Comparison of ENCODE assay signal across 11 cellular contexts in the genomic region with DNA sequence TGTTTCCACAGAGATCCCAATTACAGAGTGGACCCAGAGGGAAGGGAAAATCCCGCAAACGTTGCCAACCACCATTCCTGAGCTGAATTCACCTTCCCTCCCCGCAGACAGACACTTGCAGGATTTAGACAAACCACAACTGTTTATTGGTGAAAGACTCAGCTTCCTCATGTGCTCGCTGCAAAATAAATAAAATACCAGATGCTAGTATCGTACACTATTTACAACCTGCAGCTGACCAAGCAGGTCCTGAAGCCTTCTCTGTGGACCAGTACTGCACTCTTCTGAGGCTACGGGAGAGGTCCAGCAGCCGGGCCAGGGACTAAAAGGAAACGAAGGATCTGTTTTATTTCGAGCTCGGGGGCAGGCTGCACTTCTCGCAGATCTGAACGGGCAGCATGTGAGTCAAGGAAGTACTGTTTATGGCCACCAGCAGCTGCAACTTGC. TPM values are rescaled to one million over a fixed set of nuclear protein-coding genes. Genes with fewer than 3 reads are reported as not detected.
DNase-seq lines count a peak whose midpoint lies in the region; TF ChIP-seq lines count a peak whose summit lies in the region.
"Had no signal": no experiment of that assay in that cellular context is flagged by ENCODE, and none has a peak within 500 bp of the region (broad histone marks: within the 10 kb centered on the region; RNA-seq: fewer than 3 reads in every experiment).

No MANE protein-coding gene starts in this region.

- H3K27ac ChIP-seq in left ventricle myocardium inferior (replicated peaks), result no peak overlapping the region
- no peak overlapping the region for H3K27ac ChIP-seq in right atrium auricular region
- no peak overlapping the region for H3K27ac ChIP-seq in mesenchymal stem cell (ENCODE audit: low read length, poor library complexity, severe bottlenecking)
- no peak overlapping the region for H3K27ac ChIP-seq in transverse colon
- H3K27ac ChIP-seq: parathyroid adenoma, upper lobe of right lung had no signal

- no peak overlapping the region for H2BK12ac ChIP-seq in mesenchymal stem cell (ENCODE audit: low read length in 2 of 2)

- no peak overlapping the region for H3K18ac ChIP-seq in mesenchymal stem cell (ENCODE audit: low read depth in 1 of 2, low read length in 2 of 2)

- intact Hi-C loops in left ventricle myocardium inferior (cut with micrococcal nuclease), result no loop called here
- intact Hi-C loops in activated T-helper 2 cell treated with anti-CD3 and anti-CD28 coated beads, Interferon-gamma antibody, Interleukin-2, Interleukin-4, amounts not matched to agents 10 μg/mL and 5 μg/mL and 100 μg/mL, durations not matched to agents 14 hours and 24 hours and 36 hours (cut with micrococcal nuclease), result loop anchor here (1.0 to 5.0 kb wide), 3 partner anchors 8 to 919 kb away; a partner anchor contains a TSS
- intact Hi-C loops in transverse colon (cut with DNase I; ENCODE audit: low total_unique reads), result no loop called here

- peaks cover 57% of the 10 kb centered on the region for H3K4me1 ChIP-seq in left ventricle myocardium inferior
- peaks cover 0 to 57% of the 10 kb centered on the region in 2 donors for H3K4me1 ChIP-seq in right atrium auricular region
- H3K4me1 ChIP-seq in mesenchymal stem cell (ENCODE audit: control insufficient read depth, insufficient read depth, low read depth, low read length), result peaks cover 41% of the 10 kb centered on the region
- peaks cover 20 to 59% (median 58%) of the 10 kb centered on the region in 4 donors for H3K4me1 ChIP-seq in transverse colon

- peaks cover 38% of the 10 kb centered on the region for H3K4me1 Mint-ChIP-seq in activated T-helper 2 cell treated with anti-CD3 and anti-CD28 coated beads, Interferon-gamma antibody, Interleukin-2, Interleukin-4, amounts not matched to agents 10 μg/mL and 5 μg/mL and 100 μg/mL, durations not matched to agents 14 hours and 24 hours and 36 hours (ENCODE audit: low read depth)

- no peak overlapping the region for H2AK5ac ChIP-seq in mesenchymal stem cell (ENCODE audit: low read length, severe bottlenecking)

- H3K4me3 Mint-ChIP-seq in activated T-helper 2 cell treated with anti-CD3 and anti-CD28 coated beads, Interferon-gamma antibody, Interleukin-2, Interleukin-4, amounts not matched to agents 10 μg/mL and 5 μg/mL and 100 μg/mL, durations not matched to agents 14 hours and 24 hours and 36 hours (ENCODE audit: low read depth), result peak overlapping the region; percentile 82

- H3K36me3 ChIP-seq in left ventricle myocardium inferior (no peaks in the 10 kb centered on the region), right atrium auricular region (no peaks in the 10 kb centered on the region), mesenchymal stem cell (ENCODE audit: control insufficient read depth in 1 of 2, insufficient read depth in 2 of 2, low read depth in 1 of 2, low read length in 2 of 2) (no peaks in the 10 kb centered on the region), transverse colon (no peaks in the 10 kb centered on the region)
- H3K36me3 ChIP-seq: upper lobe of right lung had no signal

- no peak overlapping the region for H3K23ac ChIP-seq in mesenchymal stem cell (ENCODE audit: low read length in 2 of 2)

- H3K9me3 ChIP-seq in left ventricle myocardium inferior (replicated peaks), result no peaks in the 10 kb centered on the region
- H3K9me3 ChIP-seq in right atrium auricular region, result no peaks in the 10 kb centered on the region
- no peaks in the 10 kb centered on the region for H3K9me3 ChIP-seq in mesenchymal stem cell (ENCODE audit: control insufficient read depth, low read length)
- no peaks in the 10 kb centered on the region for H3K9me3 ChIP-seq in transverse colon
- H3K9me3 ChIP-seq: upper lobe of right lung had no signal

- no peak overlapping the region for H3K4ac ChIP-seq in mesenchymal stem cell (ENCODE audit: low read depth in 1 of 2, low read length in 2 of 2)

- no peak overlapping the region for H3K14ac ChIP-seq in mesenchymal stem cell (ENCODE audit: low read length in 2 of 2)

- H3K9me3 Mint-ChIP-seq in activated T-helper 2 cell treated with anti-CD3 and anti-CD28 coated beads, Interferon-gamma antibody, Interleukin-2, Interleukin-4, amounts not matched to agents 10 μg/mL and 5 μg/mL and 100 μg/mL, durations not matched to agents 14 hours and 24 hours and 36 hours, result no peaks in the 10 kb centered on the region

- WGBS in mesenchymal stem cell, result 4% methylated on average over 12 of the region's 12 CpGs
- WGBS in transverse colon (ENCODE audit: low coverage in 1 of 2), 2 donors, result 2% methylated on average over 12 of the region's 12 CpGs; no CpG with 5 or more reads in 1 of the 2 donors

- peaks cover 3% of the 10 kb centered on the region for H3K36me3 Mint-ChIP-seq in activated T-helper 2 cell treated with anti-CD3 and anti-CD28 coated beads, Interferon-gamma antibody, Interleukin-2, Interleukin-4, amounts not matched to agents 10 μg/mL and 5 μg/mL and 100 μg/mL, durations not matched to agents 14 hours and 24 hours and 36 hours (ENCODE audit: low read depth)

- no peaks in the 10 kb centered on the region for H3K79me1 ChIP-seq in mesenchymal stem cell (replicated peaks; ENCODE audit: low read length, poor library complexity, severe bottlenecking)

- TF ChIP-seq CTCF in left ventricle myocardium inferior (IDR thresholded peaks at IDR 0.05; ENCODE audit: borderline replicate concordance) (no peak), right atrium auricular region (IDR thresholded peaks at IDR 0.05) (no peak), transverse colon (IDR thresholded peaks at IDR 0.05) (no peak)

- no peak for DNase-seq in left ventricle myocardium inferior
- DNase-seq in right atrium auricular region (ENCODE audit: low spot score), result no peak
- no peak for DNase-seq in activated T-helper 2 cell treated with anti-CD3 and anti-CD28 coated beads, Interferon-gamma antibody, Interleukin-2, Interleukin-4, amounts not matched to agents 10 μg/mL and 5 μg/mL and 100 μg/mL, durations not matched to agents 14 hours and 24 hours and 36 hours (ENCODE audit: low spot score)
- DNase-seq in mesenchymal stem cell, result no peak
- no peak for DNase-seq in transverse colon
- DNase-seq in DMS79 treated with DMSO at 0.1 percent for 48 hours (lab: John Stamatoyannopoulos, UW), result no peak
- no peak for DNase-seq in NCI-H2171 (lab: John Stamatoyannopoulos, UW)
- DNase-seq in NCI-H2196 (lab: John Stamatoyannopoulos, UW; ENCODE audit: unreplicated experiment), result no peak
- DNase-seq: DMS79, upper lobe of right lung had no signal

- no peak overlapping the region for H3K27ac Mint-ChIP-seq in activated T-helper 2 cell treated with anti-CD3 and anti-CD28 coated beads, Interferon-gamma antibody, Interleukin-2, Interleukin-4, amounts not matched to agents 10 μg/mL and 5 μg/mL and 100 μg/mL, durations not matched to agents 14 hours and 24 hours and 36 hours

- no peak for TF ChIP-seq POLR2A in transverse colon (IDR thresholded peaks at IDR 0.05)

- H3K27me3 ChIP-seq in left ventricle myocardium inferior (ENCODE audit: low read depth) (peaks cover 100% of the 10 kb centered on the region), right atrium auricular region (peaks cover 54 to 72% of the 10 kb centered on the region in 2 donors), mesenchymal stem cell (ENCODE audit: control insufficient read depth in 1 of 2, insufficient read depth in 1 of 2, low read length in 2 of 2) (peaks cover 62 to 88% of the 10 kb centered on the region in 2 experiments), transverse colon (peaks cover 100% of the 10 kb centered on the region)

- peaks cover 76% of the 10 kb centered on the region for H3K27me3 Mint-ChIP-seq in activated T-helper 2 cell treated with anti-CD3 and anti-CD28 coated beads, Interferon-gamma antibody, Interleukin-2, Interleukin-4, amounts not matched to agents 10 μg/mL and 5 μg/mL and 100 μg/mL, durations not matched to agents 14 hours and 24 hours and 36 hours (ENCODE audit: low read depth)

- peak overlapping the region; percentile 100 for H3K4me2 ChIP-seq in mesenchymal stem cell (ENCODE audit: low read length, poor library complexity, severe bottlenecking)

- H2BK120ac ChIP-seq in mesenchymal stem cell (ENCODE audit: low read depth, low read length), result no peak overlapping the region

- TF ChIP-seq EP300 in transverse colon (IDR thresholded peaks at IDR 0.05; ENCODE audit: low read depth), result no peak

- no peak overlapping the region for H2AFZ ChIP-seq in mesenchymal stem cell (ENCODE audit: low read depth, low read length)
- H2AFZ ChIP-seq: parathyroid adenoma had no signal

- no peak overlapping the region for H2BK5ac ChIP-seq in mesenchymal stem cell (ENCODE audit: low read depth, low read length, poor library complexity, severe bottlenecking)

- in situ Hi-C loops in transverse colon (cut with MboI; ENCODE audit: low pct_ligation_motif_present in 1 of 4, low pct_unique_long_range_greater_than_20kb in 1 of 4, low sequenced_read_pairs in 3 of 4), result loop anchor here in 2 of 4 donors (10.0 kb wide), 1 partner anchor 56 kb away; a partner anchor contains a TSS

- H4K91ac ChIP-seq in mesenchymal stem cell (ENCODE audit: low read length), result no peak overlapping the region

- H4K8ac ChIP-seq in mesenchymal stem cell (ENCODE audit: low read length), result no peak overlapping the region

- H2BK15ac ChIP-seq in mesenchymal stem cell (ENCODE audit: low read depth, poor library complexity, severe bottlenecking), result peak overlapping the region; percentile 30

- no peak overlapping the region for H3K9ac ChIP-seq in mesenchymal stem cell (ENCODE audit: low read length)
- H3K9ac ChIP-seq: parathyroid adenoma had no signal

- H3K4me3 ChIP-seq in left ventricle myocardium inferior (peak overlapping the region; percentile 73), right atrium auricular region (peak overlapping the region in 1 of 2 donors; percentile 60), mesenchymal stem cell (ENCODE audit: insufficient read depth in 1 of 2, low read depth in 1 of 2, low read length in 2 of 2) (peak overlapping the region in 1 of 2 experiments; percentile 51), transverse colon (peak overlapping the region in 3 of 4 donors; percentile 11 to 63 (median 40))
- H3K4me3 ChIP-seq: upper lobe of right lung had no signal

RNA-seq across cellular contexts. Expression of a gene that starts 2.4 kb away (rescaled TPM):
- total RNA-seq in left ventricle myocardium inferior (not detected), right atrium auricular region (under 1 TPM in 1 of 2 donors, not detected in 1; 0.28 TPM), transverse colon (1 to 10 TPM in 3 of 4 donors, under 1 TPM in 1; 0.80 to 6.0 (median 2.8) TPM)
- 0.27 TPM in 1 of 2 replicates, not detected in the other for total RNA-seq in activated T-helper 2 cell treated with anti-CD3 and anti-CD28 coated beads, Interferon-gamma antibody, Interleukin-2, Interleukin-4, amounts not matched to agents 10 μg/mL and 5 μg/mL and 100 μg/mL, durations not matched to agents 14 hours and 24 hours and 36 hours
- polyA plus RNA-seq in mesenchymal stem cell (2013, experiment 1 of 2), result 0.04 TPM
- 0.08 TPM for polyA plus RNA-seq in mesenchymal stem cell (2013, experiment 2 of 2)
- total RNA-seq: upper lobe of right lung had no signal

RNA-seq across cellular contexts. Expression of a gene that starts 3.9 kb away (rescaled TPM):
- total RNA-seq in left ventricle myocardium inferior (not detected), right atrium auricular region (not detected), transverse colon (under 1 TPM in 1 of 4 donors, not detected in 3; 0.95 TPM)
- total RNA-seq in activated T-helper 2 cell treated with anti-CD3 and anti-CD28 coated beads, Interferon-gamma antibody, Interleukin-2, Interleukin-4, amounts not matched to agents 10 μg/mL and 5 μg/mL and 100 μg/mL, durations not matched to agents 14 hours and 24 hours and 36 hours, result not detected in 2 replicates
- polyA plus RNA-seq in mesenchymal stem cell (2013, experiment 1 of 2), result not detected
- polyA plus RNA-seq in mesenchymal stem cell (2013, experiment 2 of 2), result not detected
- total RNA-seq: upper lobe of right lung had no signal

RNA-seq across cellular contexts. Expression of a gene that starts 58.1 kb away (rescaled TPM):
- not detected for total RNA-seq in left ventricle myocardium inferior
- not detected for total RNA-seq in right atrium auricular region
- 0.18 TPM in 1 of 2 replicates, not detected in the other for total RNA-seq in activated T-helper 2 cell treated with anti-CD3 and anti-CD28 coated beads, Interferon-gamma antibody, Interleukin-2, Interleukin-4, amounts not matched to agents 10 μg/mL and 5 μg/mL and 100 μg/mL, durations not matched to agents 14 hours and 24 hours and 36 hours
- polyA plus RNA-seq in mesenchymal stem cell (2013, experiment 1 of 2), result 0.01 TPM
- not detected for polyA plus RNA-seq in mesenchymal stem cell (2013, experiment 2 of 2)
- total RNA-seq in transverse colon, result not detected
- total RNA-seq: upper lobe of right lung had no signal
